21 cellular contexts compared by ENCODE assay signal in the genomic region with DNA sequence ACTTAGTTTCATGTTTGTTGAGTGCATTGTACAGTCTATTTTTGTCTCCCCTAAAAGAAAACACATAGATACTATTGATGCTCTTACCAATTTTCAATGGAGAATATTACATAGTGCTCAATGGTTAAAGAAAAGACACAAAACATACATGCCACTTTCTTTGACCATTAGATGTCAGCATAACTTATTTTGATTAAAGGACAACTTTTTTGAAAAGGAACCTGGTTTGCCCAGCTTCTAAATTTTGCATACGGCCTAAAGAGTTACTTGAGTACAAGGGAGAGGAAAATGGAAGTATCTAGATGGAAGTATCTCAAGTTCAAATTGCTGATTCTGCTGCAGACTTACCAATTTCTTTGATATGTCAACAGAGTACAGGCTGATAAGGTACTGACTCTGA.
DNase-seq lines count a peak whose midpoint lies in the region; ATAC-seq and TF ChIP-seq lines count a peak whose summit lies in the region.
"Had no signal": no experiment of that assay in that cellular context is flagged by ENCODE, and none has a peak within 500 bp of the region (broad histone marks: within the 10 kb centered on the region; RNA-seq: fewer than 3 reads in every experiment).

No MANE protein-coding gene starts in this region.

- no peaks in the 10 kb centered on the region for H3K9me3 ChIP-seq in Karpas-422 (ENCODE audit: low read length)
- H3K9me3 ChIP-seq in ascending aorta = no peaks in the 10 kb centered on the region
- no peaks in the 10 kb centered on the region for H3K9me3 ChIP-seq in muscle layer of duodenum (ENCODE audit: control insufficient read depth in 1 of 2, low read length in 2 of 2)
- H3K9me3 ChIP-seq in stomach smooth muscle (ENCODE audit: control insufficient read depth in 2 of 2, low read length in 2 of 2) = no peaks in the 10 kb centered on the region
- no peaks in the 10 kb centered on the region for H3K9me3 ChIP-seq in MM.1S (replicated peaks; ENCODE audit: insufficient read depth, low read length)
- H3K9me3 ChIP-seq: SJCRH30, thyroid gland had no signal

- H2AFZ ChIP-seq in Karpas-422 (ENCODE audit: low read length) (no peak overlapping the region), MM.1S (ENCODE audit: low read length) (no peak overlapping the region)

- no peaks in the 10 kb centered on the region for H3F3A ChIP-seq in MM.1S (ENCODE audit: insufficient read depth, low read length)

- no peaks in the 10 kb centered on the region for H3K9me2 ChIP-seq in Karpas-422 (replicated peaks; ENCODE audit: insufficient read depth, low read length)
- no peaks in the 10 kb centered on the region for H3K9me2 ChIP-seq in MM.1S (replicated peaks; ENCODE audit: insufficient read depth, low read length)

- H3K27ac ChIP-seq in Karpas-422 (ENCODE audit: low read length) (peak overlapping the region; percentile 97), ascending aorta (peak overlapping the region; percentile 76 to 87), muscle layer of duodenum (ENCODE audit: low read length) (peak overlapping the region; percentile 28), stomach smooth muscle (ENCODE audit: low read length) (peak overlapping the region; percentile 0), MM.1S (ENCODE audit: low read length) (no peak overlapping the region)

- H3K4me2 ChIP-seq in Karpas-422 (ENCODE audit: low read depth, low read length, poor library complexity, severe bottlenecking) (peak overlapping the region; percentile 82), MM.1S (ENCODE audit: low read depth, low read length) (no peak overlapping the region)

- no peak for ATAC-seq in GM21786 (IDR thresholded peaks at IDR 0.05; ENCODE audit: unreplicated experiment)
- ATAC-seq in GM21723 (IDR thresholded peaks at IDR 0.05; ENCODE audit: unreplicated experiment) = no peak
- ATAC-seq: left lobe of liver had no signal

- DNase-seq in Karpas-422 (peak; percentile 74), ascending aorta (ENCODE audit: low spot score in 2 of 2) (no peak), MM.1S (no peak), NCI-H187 (lab: John Stamatoyannopoulos, UW) (no peak)
- DNase-seq: activated CD4-positive, alpha-beta T cell treated with anti-CD3 and anti-CD28 coated beads, Interleukin-2, amount 50 U/mL, for 1 hour; activated naive CD8-positive, alpha-beta T cell treated with anti-CD3 and anti-CD28 coated beads for 36 hours; AML-193; head of caudate nucleus; midbrain; NCI-H1092; NCI-H2081; NCI-H446; stimulated activated naive CD4-positive, alpha-beta T cell; thyroid gland had no signal

- H3K9ac ChIP-seq in Karpas-422 (ENCODE audit: low read length) = peak overlapping the region; percentile 8; the same call in 1 of the 2 replicates
- no peak overlapping the region for H3K9ac ChIP-seq in stomach smooth muscle (ENCODE audit: low read length in 2 of 2)
- H3K9ac ChIP-seq in MM.1S (ENCODE audit: low read length) = no peak overlapping the region

- H3K4me1 ChIP-seq in Karpas-422 (ENCODE audit: low read length) (peaks cover 73% of the 10 kb centered on the region), ascending aorta (peaks cover 16 to 35% of the 10 kb centered on the region in 2 donors), muscle layer of duodenum (ENCODE audit: control insufficient read depth in 1 of 2, insufficient read depth in 2 of 2, low read length in 2 of 2) (peaks cover 5 to 22% of the 10 kb centered on the region in 2 donors), stomach smooth muscle (ENCODE audit: control insufficient read depth, insufficient read depth, low read length) (peaks cover 16% of the 10 kb centered on the region), MM.1S (ENCODE audit: low read length) (peaks cover under 1% of the 10 kb centered on the region)
- H3K4me1 ChIP-seq: thyroid gland had no signal

- H3K79me2 ChIP-seq in Karpas-422 (ENCODE audit: low read length) (peaks cover 68% of the 10 kb centered on the region), MM.1S (ENCODE audit: low read length) (peaks cover 15% of the 10 kb centered on the region; the same call in 1 of the 2 replicates)

- peaks cover 69% of the 10 kb centered on the region for H3K36me3 ChIP-seq in Karpas-422 (ENCODE audit: insufficient read depth, low read length)
- H3K36me3 ChIP-seq in ascending aorta = peaks cover 7 to 34% of the 10 kb centered on the region in 2 donors
- peaks cover 9 to 16% of the 10 kb centered on the region in 2 donors for H3K36me3 ChIP-seq in muscle layer of duodenum (ENCODE audit: control insufficient read depth in 1 of 2, insufficient read depth in 2 of 2, low read length in 2 of 2)
- H3K36me3 ChIP-seq in stomach smooth muscle (ENCODE audit: control insufficient read depth in 2 of 2, insufficient read depth in 2 of 2, low read length in 2 of 2) = peaks cover 2 to 6% of the 10 kb centered on the region in 2 donors
- H3K36me3 ChIP-seq in MM.1S (replicated peaks; ENCODE audit: insufficient read depth, low read length) = peaks cover 11% of the 10 kb centered on the region; the same call in 1 of the 2 replicates

- intact Hi-C loops in ascending aorta (cut with DNase I) = no loop called here

- H3K4me3 ChIP-seq in Karpas-422 (ENCODE audit: low read length) = peak overlapping the region; percentile 3; the same call in 1 of the 2 replicates
- H3K4me3 ChIP-seq in ascending aorta = peak overlapping the region in 1 of 2 donors; percentile 28
- no peak overlapping the region for H3K4me3 ChIP-seq in muscle layer of duodenum (ENCODE audit: low read depth in 1 of 2, low read length in 2 of 2)
- no peak overlapping the region for H3K4me3 ChIP-seq in stomach smooth muscle (ENCODE audit: low read length in 2 of 2)
- no peak overlapping the region for H3K4me3 ChIP-seq in MM.1S (ENCODE audit: low read length)
- H3K4me3 ChIP-seq: SJCRH30, skin epidermis, thyroid gland had no signal

- H3K27me3 ChIP-seq in Karpas-422 (ENCODE audit: low read length) (no peaks in the 10 kb centered on the region), ascending aorta (no peaks in the 10 kb centered on the region), muscle layer of duodenum (ENCODE audit: low read depth, low read length) (no peaks in the 10 kb centered on the region), stomach smooth muscle (ENCODE audit: control insufficient read depth in 1 of 2, insufficient read depth in 2 of 2, low read length in 2 of 2) (no peaks in the 10 kb centered on the region), MM.1S (replicated peaks; ENCODE audit: insufficient read depth, low read length) (no peaks in the 10 kb centered on the region)
- H3K27me3 ChIP-seq: SJCRH30, thyroid gland had no signal

- H4K20me1 ChIP-seq in Karpas-422 (ENCODE audit: insufficient read depth, low read depth, low read length) (no peaks in the 10 kb centered on the region), MM.1S (ENCODE audit: insufficient read depth, low read length) (peaks cover 3% of the 10 kb centered on the region; the same call in 1 of the 2 replicates)

- TF ChIP-seq CTCF in ascending aorta (IDR thresholded peaks at IDR 0.05) (peak in 1 of 3 experiments; percentile 18), MM.1S (IDR thresholded peaks at IDR 0.05; ENCODE audit: low read length) (no peak; the same call in 1 of the 2 replicates)
